10 cellular contexts compared by ENCODE assay signal in the genomic region with DNA sequence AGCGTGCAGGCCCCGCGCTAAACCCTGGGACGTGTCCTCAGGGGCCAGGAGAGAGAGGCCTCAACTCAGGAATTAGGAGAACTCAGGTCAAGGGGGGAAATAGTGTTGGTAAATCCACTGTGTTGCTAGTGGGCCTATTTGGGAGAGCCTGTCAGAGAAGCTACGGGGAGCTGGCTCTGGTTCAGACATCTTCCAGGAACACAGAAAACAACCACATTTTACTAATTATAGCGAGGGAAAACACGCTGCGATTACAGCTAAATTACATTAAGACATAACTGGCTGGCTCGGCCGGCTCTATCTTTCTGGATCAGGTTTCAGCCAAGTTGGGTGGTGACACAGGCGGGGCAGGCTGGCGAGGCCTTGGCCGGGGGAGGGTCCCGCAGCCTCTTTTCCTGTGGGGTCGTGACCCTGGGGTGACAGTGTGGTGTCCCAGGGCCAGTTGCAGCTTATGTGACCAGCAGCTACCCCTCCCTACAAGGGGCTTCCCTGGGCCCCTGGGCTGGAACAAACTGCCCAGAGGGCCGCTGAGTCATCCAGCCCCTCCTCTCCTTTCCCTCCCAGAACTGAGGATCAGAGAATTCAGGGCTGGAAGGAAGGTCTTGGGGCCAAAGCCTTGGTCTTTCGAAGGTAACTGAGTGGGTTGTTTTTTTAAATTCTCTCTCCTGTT.
DNase-seq lines count a peak whose midpoint lies in the region; ATAC-seq and TF ChIP-seq lines count a peak whose summit lies in the region.
"Had no signal": no experiment of that assay in that cellular context is flagged by ENCODE, and none has a peak within 500 bp of the region (broad histone marks: within the 10 kb centered on the region; RNA-seq: fewer than 3 reads in every experiment).

No MANE protein-coding gene starts in this region.

- H3K9me3 ChIP-seq in RWPE2 (ENCODE audit: severe bottlenecking): no peaks in the 10 kb centered on the region
- H3K9me3 ChIP-seq: HAP-1 had no signal

- H3K36me3 ChIP-seq in RWPE2 (ENCODE audit: low read depth): no peaks in the 10 kb centered on the region
- H3K36me3 ChIP-seq: HAP-1 had no signal

- peak overlapping the region; percentile 95 for H3K27ac Mint-ChIP-seq in progenitor cell of endocrine pancreas

- DNase-seq in EH (ENCODE audit: low read depth) (peak; percentile 90), RWPE2 (ENCODE audit: low spot score) (no peak), foreskin keratinocyte (peak in 1 of 2 donors; percentile 29), progenitor cell of endocrine pancreas (ENCODE audit: low spot score, unreplicated experiment) (no peak), SW 1271 (lab: John Stamatoyannopoulos, UW) (no peak)
- no peak for DNase-seq in stimulated activated CD4-positive, alpha-beta T cell treated with anti-CD3 and anti-CD28 coated beads, Interleukin-4, amount 100 ng/mL, for 24 hours
- no peak for DNase-seq in activated CD8-positive, alpha-beta memory T cell treated with anti-CD3 and anti-CD28 coated beads for 24 hours

- H3K27ac ChIP-seq in RWPE2 (ENCODE audit: poor library complexity, severe bottlenecking): peak overlapping the region; percentile 43
- no peak overlapping the region for H3K27ac ChIP-seq in foreskin keratinocyte
- H3K27ac ChIP-seq: epithelial cell of prostate had no signal

- H3K27me3 ChIP-seq in RWPE2 (ENCODE audit: insufficient read depth, poor library complexity, severe bottlenecking) (no peaks in the 10 kb centered on the region), foreskin keratinocyte (peaks cover 4% of the 10 kb centered on the region)

- ATAC-seq in RWPE2 (ENCODE audit: low read depth) (peak; percentile 86), foreskin keratinocyte (peak; percentile 70), GM19463 (IDR thresholded peaks at IDR 0.05; ENCODE audit: unreplicated experiment) (no peak)

- peaks cover 10% of the 10 kb centered on the region for H3K4me1 Mint-ChIP-seq in progenitor cell of endocrine pancreas (ENCODE audit: low read depth)

- H3K9me3 Mint-ChIP-seq in progenitor cell of endocrine pancreas (ENCODE audit: low read depth): no peaks in the 10 kb centered on the region

- H3K4me1 ChIP-seq in RWPE2 (ENCODE audit: insufficient read depth, poor library complexity, severe bottlenecking) (peaks cover 14% of the 10 kb centered on the region), foreskin keratinocyte (peaks cover 5% of the 10 kb centered on the region)

- TF ChIP-seq CTCF in RWPE2 (IDR thresholded peaks at IDR 0.05; ENCODE audit: poor library complexity, severe bottlenecking) (no peak), foreskin keratinocyte (conservative IDR thresholded peaks at IDR 0.05) (no peak), progenitor cell of endocrine pancreas (IDR thresholded peaks at IDR 0.05; ENCODE audit: unreplicated experiment) (no peak)

- peaks cover 8% of the 10 kb centered on the region for H3K27me3 Mint-ChIP-seq in progenitor cell of endocrine pancreas

- no peak overlapping the region for H3K4me3 ChIP-seq in RWPE2 (ENCODE audit: severe bottlenecking)
- H3K4me3 ChIP-seq: HAP-1 had no signal

- H3K4me3 Mint-ChIP-seq in progenitor cell of endocrine pancreas (ENCODE audit: low read depth): no peak overlapping the region

- no peaks in the 10 kb centered on the region for H3K36me3 Mint-ChIP-seq in progenitor cell of endocrine pancreas (ENCODE audit: insufficient read depth)
